Comparison of ENCODE assay signal across 9 cellular contexts in the genomic region with DNA sequence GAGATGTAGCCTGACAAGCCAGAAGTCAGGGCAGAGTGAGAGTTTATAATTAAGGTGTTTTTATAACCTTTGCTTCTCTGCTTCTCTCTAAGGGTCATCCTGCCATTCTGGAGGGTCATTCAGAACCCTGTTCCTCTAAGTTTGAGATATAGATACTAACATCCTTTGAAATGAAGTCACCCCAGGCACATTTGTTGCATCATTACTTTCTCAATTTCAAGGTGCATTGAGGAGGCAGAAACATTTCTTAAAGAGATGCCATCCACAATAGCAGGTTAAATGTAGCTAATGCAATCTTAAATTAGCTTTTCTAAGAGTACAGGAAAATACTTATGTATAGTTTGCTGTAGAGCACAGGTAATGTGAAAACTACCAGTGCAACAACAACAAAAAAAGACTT.
"Had no signal": no experiment of that assay in that cellular context is flagged by ENCODE, and none has a peak within 500 bp of the region (broad histone marks: within the 10 kb centered on the region; RNA-seq: fewer than 3 reads in every experiment).

No MANE protein-coding gene starts in this region.

- DNase-seq: GM23248, GOT3, H7, HFFc6, KG1 had no signal

- H3K9ac ChIP-seq: GM23248 had no signal

- H3K27ac Mint-ChIP-seq: HFFc6 had no signal

- H3K36me3 Mint-ChIP-seq: IgD-negative memory B cell had no signal

- H2AFZ ChIP-seq: GM23248 had no signal

- H3K4me3 Mint-ChIP-seq: HFFc6, IgD-negative memory B cell had no signal

- H3K9me3 ChIP-seq: HAP-1 had no signal

- H3K9me3 Mint-ChIP-seq: HFFc6, IgD-negative memory B cell had no signal

- ATAC-seq: HCT116, HepG2 had no signal

- H3K27ac ChIP-seq: GM23248 had no signal

- H3K4me3 ChIP-seq: GM23248, HAP-1 had no signal

- H3K27me3 Mint-ChIP-seq: IgD-negative memory B cell had no signal
